1 cellular context compared by ENCODE assay signal in genomic region chr2:187003611-187004010, GRCh38.
TF ChIP-seq lines count a peak whose summit lies in the region.

No MANE protein-coding gene starts in this region.

TF ChIP-seq in endothelial cell of umbilical vein, 7 proteins besides CTCF, POLR2A, EP300 and RAD21:
- TF ChIP-seq POLR2AphosphoS5 (IDR thresholded peaks at IDR 0.05; ENCODE audit: insufficient read depth, low read depth, low read length) (no peak), MYC (IDR thresholded peaks at IDR 0.05; ENCODE audit: low read depth, low read length) (no peak), FOS (IDR thresholded peaks at IDR 0.05; ENCODE audit: borderline replicate concordance, insufficient read depth, low read length) (no peak), EZH2 (IDR thresholded peaks at IDR 0.05; ENCODE audit: borderline replicate concordance, low read depth, low read length, severe bottlenecking) (no peak), MAX (IDR thresholded peaks at IDR 0.05; ENCODE audit: insufficient read depth, insufficient read length) (no peak), JUN (IDR thresholded peaks at IDR 0.05; ENCODE audit: borderline replicate concordance, insufficient read depth, insufficient read length, low read depth) (no peak), GATA2 (IDR thresholded peaks at IDR 0.05; ENCODE audit: insufficient read depth, insufficient read length, low read depth, low read length) (no peak)
